7 cellular contexts compared by ENCODE assay signal in genomic region chr9:33025572-33026347, GRCh38. TPM values are rescaled to one million over a fixed set of nuclear protein-coding genes. Genes with fewer than 3 reads are reported as not detected.
A peak's percentile ranks its signal among the peaks of the same experiment; 100 is the strongest.
DNase-seq lines count a peak whose midpoint lies in the region; ATAC-seq and TF ChIP-seq lines count a peak whose summit lies in the region.

No MANE protein-coding gene starts in this region.

- peak overlapping the region; percentile 91 for H3K4me3 Mint-ChIP-seq in chondrocyte (ENCODE audit: unreplicated experiment)

- peaks cover 52% of the 10 kb centered on the region for H3K4me1 Mint-ChIP-seq in chondrocyte (ENCODE audit: low read depth)

- peak; percentile 7 for TF ChIP-seq CTCF in chondrocyte (IDR thresholded peaks at IDR 0.05)

- no peaks in the 10 kb centered on the region for H3K27me3 Mint-ChIP-seq in chondrocyte (ENCODE audit: low read depth)

- H3K27ac Mint-ChIP-seq in chondrocyte (ENCODE audit: unreplicated experiment): peak overlapping the region; percentile 97

- H3K36me3 Mint-ChIP-seq in chondrocyte (ENCODE audit: low read depth): peaks cover 13% of the 10 kb centered on the region

- ATAC-seq in GM18519 (IDR thresholded peaks at IDR 0.05; ENCODE audit: low FRiP score, unreplicated experiment) (peak; percentile 12), HG02973 (IDR thresholded peaks at IDR 0.05; ENCODE audit: unreplicated experiment) (peak; percentile 34), left lobe of liver (peak; percentile 62)

- no peaks in the 10 kb centered on the region for H3K9me3 Mint-ChIP-seq in chondrocyte (ENCODE audit: low read depth)

- DNase-seq in NCI-H2107 treated with DMSO at 0.1 percent for 48 hours (lab: John Stamatoyannopoulos, UW; ENCODE audit: unreplicated experiment) (peak; percentile 39), chondrocyte (ENCODE audit: low spot score) (no peak), left lobe of liver (ENCODE audit: low spot score) (peak; percentile 74)
- DNase-seq in activated CD4-positive, alpha-beta T cell treated with anti-CD3 and anti-CD28 coated beads for 24 hours (ENCODE audit: low read depth in 2 of 2): peak; percentile 58 to 70
- peak; percentile 82 for DNase-seq in stimulated activated CD4-positive, alpha-beta T cell treated with anti-CD3 and anti-CD28 coated beads, Interleukin-4, amount 100 ng/mL, for 1 hour

RNA-seq across cellular contexts. Expression of gene DNAJA1, which starts 0.7 kb away (rescaled TPM):
- 81.2 to 121 TPM (median 81.9 TPM) in 3 replicates for total RNA-seq in chondrocyte
- 56.8 TPM for total RNA-seq in left lobe of liver

RNA-seq across cellular contexts. Expression of gene APTX, which starts 24.3 kb away (rescaled TPM):
- total RNA-seq in chondrocyte: 24.0 to 28.0 TPM (median 27.4 TPM) in 3 replicates
- 13.1 TPM for total RNA-seq in left lobe of liver

RNA-seq across cellular contexts. Expression of gene SMU1, which starts 50.7 kb away (rescaled TPM):
- total RNA-seq in chondrocyte: 17.4 to 21.1 TPM (median 17.5 TPM) in 3 replicates
- total RNA-seq in left lobe of liver: 7.0 TPM

Comparison
In these comparisons a context has a peak if more than half of its experiments do, and no peak if none do; other contexts are left out.
1. ATAC-seq: peak in every context shown above with its lines; median percentile 62 in left lobe of liver; 34 in HG02973; 12 in GM18519.